In genomic region chr3:64549869-64550268, GRCh38 we compare ENCODE assay signal across 27 cellular contexts.
"Had no signal": no experiment of that assay in that cellular context is flagged by ENCODE, and none has a peak within 500 bp of the region (broad histone marks: within the 10 kb centered on the region; RNA-seq: fewer than 3 reads in every experiment).

No MANE protein-coding gene starts in this region.

- DNase-seq: activated B cell treated with CpG ODN at 0.5 μM for 24 hours; activated CD4-positive, alpha-beta T cell treated with anti-CD3 and anti-CD28 coated beads for 1 hour; activated CD4-positive, alpha-beta T cell treated with anti-CD3 and anti-CD28 coated beads, Interleukin-2, amount 10 ng/mL, durations not matched to agents 24 days and 14 days; activated CD4-positive, alpha-beta T cell treated with anti-CD3 and anti-CD28 coated beads, Interleukin-2, amount 50 U/mL, for 48 hours; activated CD8-positive, alpha-beta memory T cell treated with anti-CD3 and anti-CD28 coated beads, Interleukin-2, amount 10 ng/mL, durations not matched to agents 7 days and 5 days; activated effector memory CD4-positive, alpha-beta T cell treated with Interleukin-2 at 50 U/mL for 16 hours; activated naive CD4-positive, alpha-beta T cell treated with Interleukin-2 at 50 U/mL for 16 hours; activated naive CD8-positive, alpha-beta T cell treated with anti-CD3 and anti-CD28 coated beads, Interleukin-2, amount 50 U/mL, for 24 hours; activated T-cell treated with anti-CD3 and anti-CD28 coated beads, Interleukin-2, amount 50 U/mL, for 24 hours; amniotic stem cell; body of pancreas; Kasumi-1; KBM-7; NCI-H1105 treated with DMSO at 0.1 percent for 48 hours; NCI-H1436 treated with DMSO at 0.1 percent for 48 hours; NCI-H187; NCI-H2081; NCI-H524; Peyer's patch; SHP77; T-cell; T-helper 2 cell; T1000 had no signal

- H3K36me3 ChIP-seq: Peyer's patch had no signal

- H3K4me1 ChIP-seq: body of pancreas, Peyer's patch had no signal

- H3K4me3 ChIP-seq: ascending aorta, body of pancreas, cardiac muscle cell, Peyer's patch had no signal

- H3K27ac ChIP-seq: body of pancreas, cardiac muscle cell, Peyer's patch, RWPE1 had no signal

- ATAC-seq: activated CD8-positive, alpha-beta memory T cell treated with anti-CD3 and anti-CD28 coated beads, Interleukin-2, amount 10 ng/mL, durations not matched to agents 7 days and 5 days; activated naive CD4-positive, alpha-beta T cell treated with anti-CD3 and anti-CD28 coated beads, Interleukin-2, amount 50 U/mL, for 72 hours; activated naive CD8-positive, alpha-beta T cell treated with anti-CD3 and anti-CD28 coated beads, Interleukin-2, amount 50 U/mL, for 24 hours; body of pancreas; T-cell had no signal

- H3K27me3 ChIP-seq: ascending aorta, body of pancreas, cardiac muscle cell, Peyer's patch had no signal

- H3K9me3 ChIP-seq: ascending aorta, body of pancreas, Peyer's patch had no signal
